ENCODE assay signal across 24 cellular contexts in genomic region chr12:47041327-47041726, GRCh38. TPM values are rescaled to one million over a fixed set of nuclear protein-coding genes. Genes with fewer than 3 reads are reported as not detected.
"Had no signal": no experiment of that assay in that cellular context is flagged by ENCODE, and none has a peak within 500 bp of the region (broad histone marks: within the 10 kb centered on the region; RNA-seq: fewer than 3 reads in every experiment).

No MANE protein-coding gene starts in this region.

- H3K4me2 ChIP-seq: hepatocyte had no signal

- H3K4me1 ChIP-seq: left ventricle myocardium inferior, prostate gland, spleen, tibial nerve, uterus had no signal

- H3K36me3 Mint-ChIP-seq: natural killer cell treated with Interleukin-12 subunit alpha and Interleukin-12 subunit beta and Interleukin-15 and Interleukin-18, amount 100 ng/mL, for 72 hours; stimulated activated effector memory CD8-positive, alpha-beta T cell treated with anti-CD3 and anti-CD28 coated beads, Interleukin-12 subunit alpha, Interleukin-12 subunit beta, amount 100 ng/mL, for 72 hours; type B pancreatic cell had no signal

- H3K9me3 Mint-ChIP-seq: natural killer cell treated with Interleukin-12 subunit alpha and Interleukin-12 subunit beta and Interleukin-15 and Interleukin-18, amount 100 ng/mL, for 72 hours; stimulated activated effector memory CD8-positive, alpha-beta T cell treated with anti-CD3 and anti-CD28 coated beads, Interleukin-12 subunit alpha, Interleukin-12 subunit beta, amount 100 ng/mL, for 72 hours; stimulated activated naive CD8-positive, alpha-beta T cell treated with anti-CD3 and anti-CD28 coated beads, Interleukin-15, amount 100 ng/mL, for 72 hours had no signal

- H3K36me3 ChIP-seq: left ventricle myocardium inferior, ovary, prostate gland, spleen, tibial nerve, uterus had no signal

- H3K9me3 ChIP-seq: ovary, prostate gland, spleen, tibial nerve, uterus had no signal

- DNase-seq: islet precursor cell; left ventricle myocardium inferior; mesendoderm; naive thymus-derived CD4-positive, alpha-beta T cell; ovary; retina; right cardiac atrium; spleen; stimulated activated CD4-positive, alpha-beta T cell treated with anti-CD3 and anti-CD28 coated beads, Interleukin-4, amount 100 ng/mL, for 24 hours; stimulated activated naive CD4-positive, alpha-beta T cell; stimulated activated naive CD8-positive, alpha-beta T cell treated with anti-CD3 and anti-CD28 coated beads, Interleukin-15, amount 100 ng/mL, for 72 hours; substantia nigra; uterus had no signal

- H3K4me3 Mint-ChIP-seq: mesothelial cell of epicardium; naive thymus-derived CD4-positive, alpha-beta T cell; natural killer cell treated with Interleukin-12 subunit alpha and Interleukin-12 subunit beta and Interleukin-15 and Interleukin-18, amount 100 ng/mL, for 72 hours; stimulated activated effector memory CD8-positive, alpha-beta T cell treated with anti-CD3 and anti-CD28 coated beads, Interleukin-12 subunit alpha, Interleukin-12 subunit beta, amount 100 ng/mL, for 72 hours; stimulated activated naive CD8-positive, alpha-beta T cell treated with anti-CD3 and anti-CD28 coated beads, Interleukin-15, amount 100 ng/mL, for 72 hours; type B pancreatic cell had no signal

- ATAC-seq: naive thymus-derived CD4-positive, alpha-beta T cell; natural killer cell treated with Interleukin-12 subunit alpha and Interleukin-12 subunit beta and Interleukin-15 and Interleukin-18, amount 100 ng/mL, for 72 hours; right cardiac atrium; sciatic nerve; stimulated activated effector memory CD8-positive, alpha-beta T cell treated with anti-CD3 and anti-CD28 coated beads, Interleukin-12 subunit alpha, Interleukin-12 subunit beta, amount 100 ng/mL, for 72 hours; stimulated activated naive CD8-positive, alpha-beta T cell treated with anti-CD3 and anti-CD28 coated beads, Interleukin-15, amount 100 ng/mL, for 72 hours had no signal

- H3K4me3 ChIP-seq: hepatocyte, left ventricle myocardium inferior, lung, ovary, prostate gland, skin epidermis, spleen, tibial nerve, uterus had no signal

- H3K27me3 ChIP-seq: hepatocyte, ovary, spleen, tibial nerve, uterus had no signal

- H3K27me3 Mint-ChIP-seq: stimulated activated naive CD8-positive, alpha-beta T cell treated with anti-CD3 and anti-CD28 coated beads, Interleukin-15, amount 100 ng/mL, for 72 hours; type B pancreatic cell had no signal

- H3K27ac ChIP-seq: hepatocyte, left ventricle myocardium inferior, ovary, prostate gland, skin epidermis, spleen, tibial nerve, uterus had no signal

- H3K4me1 Mint-ChIP-seq: naive thymus-derived CD4-positive, alpha-beta T cell; stimulated activated effector memory CD8-positive, alpha-beta T cell treated with anti-CD3 and anti-CD28 coated beads, Interleukin-12 subunit alpha, Interleukin-12 subunit beta, amount 100 ng/mL, for 72 hours had no signal

- H3K27ac Mint-ChIP-seq: mesothelial cell of epicardium; naive thymus-derived CD4-positive, alpha-beta T cell; natural killer cell treated with Interleukin-12 subunit alpha and Interleukin-12 subunit beta and Interleukin-15 and Interleukin-18, amount 100 ng/mL, for 72 hours; stimulated activated effector memory CD8-positive, alpha-beta T cell treated with anti-CD3 and anti-CD28 coated beads, Interleukin-12 subunit alpha, Interleukin-12 subunit beta, amount 100 ng/mL, for 72 hours; stimulated activated naive CD8-positive, alpha-beta T cell treated with anti-CD3 and anti-CD28 coated beads, Interleukin-15, amount 100 ng/mL, for 72 hours; type B pancreatic cell had no signal

RNA-seq across cellular contexts. Expression of gene PCED1B, which starts 38.1 kb away (rescaled TPM):
- polyA plus RNA-seq: neural cell had no signal
